ENCODE assay signal across 23 cellular contexts in the genomic region with DNA sequence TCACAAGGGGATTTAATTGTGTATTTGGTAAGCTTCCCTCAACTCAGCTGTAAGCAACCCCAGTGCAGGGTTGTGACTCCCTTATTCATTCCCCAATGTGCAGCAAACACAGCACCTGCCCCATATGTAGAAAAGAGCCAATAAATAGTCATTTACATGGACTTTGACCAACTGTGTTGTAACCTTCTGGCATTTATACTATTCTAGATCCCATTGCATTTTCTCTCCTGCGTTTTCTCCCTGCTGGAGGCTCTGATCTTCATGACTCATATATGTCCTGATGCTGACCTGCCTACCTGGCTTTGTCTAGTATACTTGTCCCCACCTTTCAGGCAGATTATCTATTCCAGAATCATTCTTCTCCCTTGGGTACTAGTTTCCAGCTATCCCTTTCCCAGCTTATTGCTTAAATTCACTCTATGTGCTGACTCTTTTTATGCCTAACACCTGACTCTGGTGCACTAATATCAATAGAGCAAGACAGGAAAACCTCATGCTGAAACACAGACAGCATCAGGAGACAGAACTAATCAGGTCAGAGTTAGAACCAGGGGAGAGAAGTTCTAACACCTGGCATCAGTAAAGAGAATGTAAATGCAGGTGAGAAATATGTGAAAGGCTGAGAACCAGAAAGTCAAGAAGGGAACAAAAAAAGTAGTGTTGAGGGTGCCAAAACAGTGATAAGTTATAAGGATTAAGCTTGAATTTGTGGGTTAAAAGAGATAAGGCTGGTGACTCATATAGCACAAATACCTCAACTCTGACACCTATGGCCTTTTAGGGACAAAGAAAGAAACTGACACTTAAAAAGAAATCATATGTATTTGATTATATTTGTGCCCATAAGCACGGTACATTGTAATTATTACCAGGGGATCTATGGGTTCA.
DNase-seq lines count a peak whose midpoint lies in the region; ATAC-seq, FAIRE-seq and TF ChIP-seq lines count a peak whose summit lies in the region.
"Had no signal": no experiment of that assay in that cellular context is flagged by ENCODE, and none has a peak within 500 bp of the region (broad histone marks: within the 10 kb centered on the region; RNA-seq: fewer than 3 reads in every experiment).

No MANE protein-coding gene starts in this region.

- H3K9me3 ChIP-seq in transverse colon, result no peaks in the 10 kb centered on the region
- H3K9me3 ChIP-seq: left lung, right atrium auricular region, thoracic aorta had no signal

- TF ChIP-seq EP300 in transverse colon (IDR thresholded peaks at IDR 0.05; ENCODE audit: low read depth), result no peak

- no peak for TF ChIP-seq POLR2A in transverse colon (IDR thresholded peaks at IDR 0.05)

- no peak for ATAC-seq in HG03139 (IDR thresholded peaks at IDR 0.05; ENCODE audit: unreplicated experiment)
- ATAC-seq: activated CD8-positive, alpha-beta T cell treated with anti-CD3 and anti-CD28 coated beads, Interleukin-2, amount 10 ng/mL, durations not matched to agents 7 days and 5 days; foreskin keratinocyte; left lung had no signal

- TF ChIP-seq CTCF in transverse colon (IDR thresholded peaks at IDR 0.05), result no peak

- intact Hi-C loops in transverse colon (cut with DNase I; ENCODE audit: low total_unique reads), result no loop called here

- peaks cover 0 to 4% (median 0%) of the 10 kb centered on the region in 4 donors for H3K4me1 ChIP-seq in transverse colon
- H3K4me1 ChIP-seq: foreskin keratinocyte, left lung, right atrium auricular region had no signal

- in situ Hi-C loops in transverse colon (cut with MboI; ENCODE audit: low pct_ligation_motif_present in 1 of 4, low pct_unique_long_range_greater_than_20kb in 1 of 4, low sequenced_read_pairs in 3 of 4), result no loop called here

- no peak for FAIRE-seq in RCC 7860 (lab: Jason Lieb, UNC)

- H3K36me3 ChIP-seq in transverse colon, result no peaks in the 10 kb centered on the region
- H3K36me3 ChIP-seq: left lung, right atrium auricular region, thoracic aorta had no signal

- DNase-seq in HuH-7 (ENCODE audit: low spot score) (peak; percentile 13), RCC 7860 (ENCODE audit: low spot score) (peak; percentile 18), kidney tubule cell (ENCODE audit: low spot score) (peak; percentile 25), transverse colon (peak; percentile 10), NCI-H2107 (lab: John Stamatoyannopoulos, UW) (no peak), NCI-H1436 (lab: John Stamatoyannopoulos, UW) (no peak)
- DNase-seq: activated CD8-positive, alpha-beta T cell treated with anti-CD3 and anti-CD28 coated beads, Interleukin-2, amount 10 ng/mL, durations not matched to agents 7 days and 5 days; activated effector memory CD4-positive, alpha-beta T cell treated with Interleukin-2 at 50 U/mL for 16 hours; activated T-cell treated with anti-CD3 and anti-CD28 coated beads for 4 hours; effector CD4-positive, alpha-beta T cell; foreskin keratinocyte; left lung; midbrain; NCI-H1105 treated with DMSO at 0.1 percent for 48 hours; NCI-H2029 treated with DMSO at 0.1 percent for 48 hours; NCI-H226; SIG-M5; stimulated activated CD4-positive, alpha-beta T cell treated with anti-CD3 and anti-CD28 coated beads, Interleukin-4, amount 100 ng/mL, for 1 hour; stimulated activated naive B cell treated with anti-CD40 and anti-IgM and Interleukin-4, amounts not matched to agents 10 μg/mL and 1 μg/mL and 100 μg/mL, for 72 hours; SW 1271 had no signal

- 0 to 24% methylated on average over 1 to 2 of the region's 2 CpGs for WGBS in transverse colon (ENCODE audit: low coverage in 1 of 2), 2 donors

- peak overlapping the region in 1 of 4 donors; percentile 19 for H3K27ac ChIP-seq in transverse colon
- H3K27ac ChIP-seq: foreskin keratinocyte, left lung, right atrium auricular region, thoracic aorta had no signal

- H3K4me3 ChIP-seq in transverse colon, result no peak overlapping the region
- H3K4me3 ChIP-seq: left lung, right atrium auricular region, thoracic aorta had no signal

- H3K27me3 ChIP-seq in transverse colon, result no peaks in the 10 kb centered on the region
- H3K27me3 ChIP-seq: foreskin keratinocyte, left lung, right atrium auricular region had no signal

Comparison
In these comparisons a context has a peak if more than half of its experiments do, and no peak if none do; other contexts are left out.
1. DNase-seq: peak in HuH-7 (single experiment), RCC 7860 (single experiment), kidney tubule cell (single experiment) and transverse colon (single experiment); none in NCI-H2107 (single experiment) and NCI-H1436 (single experiment).